In the genomic region with DNA sequence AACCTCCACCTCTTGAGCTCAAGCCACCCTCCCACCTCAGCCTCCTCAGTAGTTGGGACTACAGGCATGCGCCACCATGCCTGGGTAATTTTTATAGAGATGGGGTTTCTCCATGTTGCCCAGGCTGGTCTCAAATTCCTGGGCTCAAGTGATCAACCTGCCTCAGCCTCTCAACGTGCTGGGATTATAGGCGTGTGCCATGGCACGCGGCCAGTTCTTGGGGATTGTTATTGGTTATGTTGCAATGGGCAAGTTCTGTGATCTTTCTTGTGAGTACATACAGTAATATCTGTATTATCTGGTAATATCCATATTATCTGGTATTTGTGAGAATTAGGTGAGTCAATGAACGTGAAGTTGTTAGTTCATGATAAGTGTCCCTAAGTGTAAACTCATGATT, we compare ENCODE assay signal across 20 cellular contexts.
DNase-seq lines count a peak whose midpoint lies in the region; ATAC-seq, FAIRE-seq and TF ChIP-seq lines count a peak whose summit lies in the region.
"Had no signal": no experiment of that assay in that cellular context is flagged by ENCODE, and none has a peak within 500 bp of the region (broad histone marks: within the 10 kb centered on the region; RNA-seq: fewer than 3 reads in every experiment).

No MANE protein-coding gene starts in this region.

- no peaks in the 10 kb centered on the region for H3K36me3 ChIP-seq in bronchial epithelial cell (ENCODE audit: control insufficient read depth, insufficient read depth, low read length)
- H3K36me3 ChIP-seq in right lobe of liver = no peaks in the 10 kb centered on the region
- no peaks in the 10 kb centered on the region for H3K36me3 ChIP-seq in thyroid gland
- no peaks in the 10 kb centered on the region for H3K36me3 ChIP-seq in heart right ventricle

- ATAC-seq in right lobe of liver (peak; percentile 33 to 70 (median 50)), heart right ventricle (no peak)
- ATAC-seq: Panc1, SK-N-SH treated with all-trans-retinoic acid at 6 μM for 48 hours had no signal

- H3K9me3 ChIP-seq in right lobe of liver (no peaks in the 10 kb centered on the region), thyroid gland (no peaks in the 10 kb centered on the region), heart right ventricle (no peaks in the 10 kb centered on the region)
- H3K9me3 ChIP-seq: Caco-2 had no signal

- H3K4me1 ChIP-seq in right lobe of liver (no peaks in the 10 kb centered on the region), thyroid gland (peaks cover 0 to 3% of the 10 kb centered on the region in 2 donors), heart right ventricle (peaks cover 0 to 18% (median 0%) of the 10 kb centered on the region in 9 donors)
- H3K4me1 ChIP-seq: Caco-2 had no signal

- TF ChIP-seq CTCF in bronchial epithelial cell (IDR thresholded peaks at IDR 0.05; ENCODE audit: insufficient read depth, low read length, severe bottlenecking) (no peak), right lobe of liver (IDR thresholded peaks at IDR 0.05) (no peak), thyroid gland (IDR thresholded peaks at IDR 0.05) (no peak), heart right ventricle (IDR thresholded peaks at IDR 0.05) (no peak)

- DNase-seq in LoVo (ENCODE audit: low spot score) = peak; percentile 47
- DNase-seq in bronchial epithelial cell (ENCODE audit: low read depth) = peak; percentile 41
- DNase-seq in right lobe of liver = peak; percentile 47 to 65 (median 55)
- peak; percentile 5 to 26 for DNase-seq in thyroid gland
- DNase-seq in NCI-H1694 treated with DMSO at 0.1 percent for 48 hours (lab: John Stamatoyannopoulos, UW) = no peak
- DNase-seq in NOMO-1 treated with dmso at 0.1 percent for 144 hours (lab: John Stamatoyannopoulos, UW; ENCODE audit: unreplicated experiment) = no peak
- no peak for DNase-seq in heart right ventricle
- DNase-seq: ACHN, AML-193, Caco-2, DMS53, H9, NCI-H1417 treated with DMSO at 0.1 percent for 48 hours, NCI-H2081, NCI-H510A treated with DMSO at 0.1 percent for 48 hours, NCI-H82, SHP77 treated with DMSO at 0.1 percent for 48 hours had no signal

- WGBS in right lobe of liver (ENCODE audit: insufficient coverage, low coverage, low lambda C conversion rate, missing lambda C conversion rate) = 39% methylated on average over 5 of the region's 6 CpGs
- WGBS in thyroid gland, 2 donors = 81 to 88% methylated on average over 4 to 6 of the region's 6 CpGs
- 80 to 82% methylated on average over 6 of the region's 6 CpGs for WGBS in heart right ventricle, 2 donors

- H3K27ac ChIP-seq in right lobe of liver (no peak overlapping the region), thyroid gland (no peak overlapping the region), heart right ventricle (no peak overlapping the region)

- no peak overlapping the region for H3K4me3 ChIP-seq in bronchial epithelial cell (ENCODE audit: low read depth, low read length)
- H3K4me3 ChIP-seq in right lobe of liver = no peak overlapping the region
- no peak overlapping the region for H3K4me3 ChIP-seq in thyroid gland (replicated peaks in 1 of 3)
- no peak overlapping the region for H3K4me3 ChIP-seq in heart right ventricle

- no peak for TF ChIP-seq POLR2A in right lobe of liver (IDR thresholded peaks at IDR 0.05)
- TF ChIP-seq POLR2A in thyroid gland (IDR thresholded peaks at IDR 0.05) = no peak

- intact Hi-C loops in right lobe of liver (cut with DNase I) = no loop called here
- intact Hi-C loops in thyroid gland (cut with DNase I) = no loop called here
- intact Hi-C loops in heart right ventricle (cut with DNase I) = no loop called here

- FAIRE-seq in bronchial epithelial cell (lab: Jason Lieb, UNC) = no peak
- FAIRE-seq: HTR-8/SVneo had no signal

- peaks cover 2% of the 10 kb centered on the region for H3K27me3 ChIP-seq in bronchial epithelial cell (ENCODE audit: control insufficient read depth, insufficient read depth, low read length)
- H3K27me3 ChIP-seq in right lobe of liver = no peaks in the 10 kb centered on the region
- H3K27me3 ChIP-seq in thyroid gland = no peaks in the 10 kb centered on the region
- peaks cover 0 to 25% (median 0%) of the 10 kb centered on the region in 7 donors for H3K27me3 ChIP-seq in heart right ventricle

Comparison
In these comparisons a context has a peak if more than half of its experiments do, and no peak if none do; other contexts are left out.
1. DNase-seq: peak in LoVo (single experiment), bronchial epithelial cell (single experiment), right lobe of liver (3 of 3) and thyroid gland (2 of 2); none in NCI-H1694 treated with DMSO at 0.1 percent for 48 hours (single experiment), NOMO-1 treated with dmso at 0.1 percent for 144 hours (single experiment) and heart right ventricle (0 of 2).
2. ATAC-seq: peak in right lobe of liver (4 of 4); none in heart right ventricle (0 of 8).